In the genomic region with DNA sequence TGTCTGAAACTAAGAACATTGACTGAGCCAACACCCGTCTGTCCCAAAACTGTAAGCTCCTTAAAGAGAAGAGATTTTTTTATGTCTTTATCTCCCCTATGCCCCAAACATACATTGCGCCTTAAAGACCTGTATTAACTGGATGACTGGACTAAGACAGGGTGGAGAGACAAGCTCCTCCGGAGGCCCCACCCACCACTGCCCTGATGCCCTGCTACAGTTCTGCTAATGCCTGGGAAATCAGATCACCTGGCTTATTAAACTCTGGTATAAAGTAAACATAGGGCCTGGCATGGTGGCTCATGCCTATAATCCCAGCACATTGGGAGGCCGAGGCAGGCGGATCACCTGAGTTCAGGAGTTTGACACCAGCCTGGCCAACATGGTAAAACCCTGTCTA, we compare ENCODE assay signal across 1 cellular context.
TF ChIP-seq lines count a peak whose summit lies in the region.

No MANE protein-coding gene starts in this region.

TF ChIP-seq in IMR-90, 13 proteins besides CTCF, POLR2A, EP300 and RAD21:
- TF ChIP-seq ELK1 (IDR thresholded peaks at IDR 0.05; ENCODE audit: borderline replicate concordance, low read depth, low read length), result no peak
- no peak for TF ChIP-seq CEBPB (IDR thresholded peaks at IDR 0.05; ENCODE audit: low read depth, low read length)
- no peak for TF ChIP-seq MXI1 (IDR thresholded peaks at IDR 0.05; ENCODE audit: borderline replicate concordance, low read depth, low read length)
- no peak for TF ChIP-seq MAZ (IDR thresholded peaks at IDR 0.05; ENCODE audit: borderline replicate concordance, low read depth, low read length)
- no peak for TF ChIP-seq BHLHE40 (IDR thresholded peaks at IDR 0.05; ENCODE audit: low read depth, low read length)
- no peak for TF ChIP-seq USF2 (IDR thresholded peaks at IDR 0.05; ENCODE audit: low read depth, low read length)
- no peak for TF ChIP-seq RCOR1 (IDR thresholded peaks at IDR 0.05; ENCODE audit: insufficient replicate concordance, low read length)
- TF ChIP-seq RFX5 (IDR thresholded peaks at IDR 0.05; ENCODE audit: low read depth, low read length), result no peak
- TF ChIP-seq FOS (IDR thresholded peaks at IDR 0.05; ENCODE audit: low read depth, low read length), result no peak
- TF ChIP-seq NFE2L2 (IDR thresholded peaks at IDR 0.05; ENCODE audit: low read depth, low read length), result no peak
- no peak for TF ChIP-seq MAFK (IDR thresholded peaks at IDR 0.05; ENCODE audit: low read depth, low read length)
- TF ChIP-seq SMC3 (IDR thresholded peaks at IDR 0.05; ENCODE audit: low read depth, low read length), result no peak
- TF ChIP-seq CHD1 (IDR thresholded peaks at IDR 0.05; ENCODE audit: low read depth, low read length), result no peak
